Comparison of ENCODE assay signal across 23 cellular contexts in the genomic region with DNA sequence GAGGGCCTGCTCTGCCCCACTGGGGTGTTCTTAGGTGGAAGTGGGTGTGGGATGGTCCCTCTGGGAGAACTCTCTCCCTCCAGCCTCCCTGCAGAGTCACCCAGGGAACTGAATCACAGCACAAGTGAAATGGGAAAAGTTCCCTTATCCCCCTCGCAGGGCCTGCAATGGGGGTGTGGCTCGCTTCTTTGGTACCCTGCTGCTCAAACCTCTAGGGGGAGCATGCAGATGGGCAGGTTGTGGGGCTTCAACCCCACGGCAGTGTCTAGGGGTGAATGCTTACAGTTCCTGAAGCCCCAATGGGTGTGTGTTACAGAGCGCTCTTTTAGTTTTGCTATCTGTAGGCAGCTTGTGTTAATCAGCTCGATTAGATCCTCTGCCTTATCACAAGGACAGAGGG. TPM values are rescaled to one million over a fixed set of nuclear protein-coding genes. Genes with fewer than 3 reads are reported as not detected.
"Had no signal": no experiment of that assay in that cellular context is flagged by ENCODE, and none has a peak within 500 bp of the region (broad histone marks: within the 10 kb centered on the region; RNA-seq: fewer than 3 reads in every experiment).

No MANE protein-coding gene starts in this region.

- ATAC-seq: activated T-cell treated with anti-CD3 and anti-CD28 coated beads, Interleukin-2, amount 50 U/mL, for 4 hours; heart right ventricle; left cardiac atrium; pancreas; psoas muscle had no signal

- H3K36me3 ChIP-seq: heart right ventricle, neutrophil, pancreas, right atrium auricular region, thoracic aorta had no signal

- H3K9me3 ChIP-seq: neutrophil, pancreas, psoas muscle, right atrium auricular region, thoracic aorta had no signal

- H3K4me3 Mint-ChIP-seq: activated naive CD8-positive, alpha-beta T cell treated with anti-CD3 and anti-CD28 coated beads for 36 hours; activated T-cell treated with anti-CD3 and anti-CD28 coated beads, Interleukin-2, amount 50 U/mL, for 4 hours; natural killer cell treated with Interleukin-12 subunit alpha and Interleukin-12 subunit beta and Interleukin-15 and Interleukin-18, amount 100 ng/mL, for 72 hours had no signal

- H3K4me1 Mint-ChIP-seq: activated naive CD8-positive, alpha-beta T cell treated with anti-CD3 and anti-CD28 coated beads for 36 hours had no signal

- H3K4me1 ChIP-seq: pancreas, psoas muscle, right atrium auricular region had no signal

- FAIRE-seq: astrocyte, bronchial epithelial cell, endometrium, pancreas had no signal

- H3K27me3 Mint-ChIP-seq: activated naive CD8-positive, alpha-beta T cell treated with anti-CD3 and anti-CD28 coated beads for 36 hours had no signal

- H3K27ac ChIP-seq: heart right ventricle, neutrophil, pancreas, psoas muscle, right atrium auricular region, thoracic aorta had no signal

- DNase-seq: activated CD4-positive, CD25-positive, alpha-beta regulatory T cell treated with anti-CD3 and anti-CD28 coated beads, Interleukin-2, amount 50 U/mL, for 72 hours; activated CD8-positive, alpha-beta memory T cell treated with anti-CD3 and anti-CD28 coated beads, Interleukin-2, amount 50 U/mL, for 48 hours; activated naive CD4-positive, alpha-beta T cell; activated naive CD8-positive, alpha-beta T cell treated with anti-CD3 and anti-CD28 coated beads for 36 hours; activated T-cell treated with anti-CD3 and anti-CD28 coated beads, Interleukin-2, amount 50 U/mL, for 4 hours; cortex of kidney; foreskin fibroblast; heart right ventricle; islet precursor cell; left cardiac atrium; pancreas; psoas muscle; stimulated activated CD4-positive, alpha-beta T cell treated with anti-CD3 and anti-CD28 coated beads, Interleukin-4, amount 100 ng/mL, for 24 hours; stimulated activated naive CD4-positive, alpha-beta T cell treated with Interleukin-2 at 50 U/mL for 16 hours had no signal

- H3K27ac Mint-ChIP-seq: activated naive CD8-positive, alpha-beta T cell treated with anti-CD3 and anti-CD28 coated beads for 36 hours; activated T-helper 2 cell treated with anti-CD3 and anti-CD28 coated beads, Interferon-gamma antibody, Interleukin-2, Interleukin-4, amounts not matched to agents 10 μg/mL and 5 μg/mL and 100 μg/mL, durations not matched to agents 14 hours and 24 hours and 36 hours; natural killer cell treated with Interleukin-12 subunit alpha and Interleukin-12 subunit beta and Interleukin-15 and Interleukin-18, amount 100 ng/mL, for 72 hours had no signal

- H3K9me3 Mint-ChIP-seq: activated T-cell treated with anti-CD3 and anti-CD28 coated beads, Interleukin-2, amount 50 U/mL, for 4 hours; natural killer cell treated with Interleukin-12 subunit alpha and Interleukin-12 subunit beta and Interleukin-15 and Interleukin-18, amount 100 ng/mL, for 72 hours had no signal

- H3K36me3 Mint-ChIP-seq: activated naive CD8-positive, alpha-beta T cell treated with anti-CD3 and anti-CD28 coated beads for 36 hours; natural killer cell treated with Interleukin-12 subunit alpha and Interleukin-12 subunit beta and Interleukin-15 and Interleukin-18, amount 100 ng/mL, for 72 hours had no signal

- H3K4me3 ChIP-seq: heart right ventricle, pancreas, psoas muscle, right atrium auricular region, thoracic aorta had no signal

- H3K27me3 ChIP-seq: neutrophil, pancreas, right atrium auricular region had no signal

RNA-seq across cellular contexts. Expression of a gene that starts 59.0 kb away (rescaled TPM):
- total RNA-seq: activated naive CD8-positive, alpha-beta T cell treated with anti-CD3 and anti-CD28 coated beads for 36 hours; activated T-helper 2 cell treated with anti-CD3 and anti-CD28 coated beads, Interferon-gamma antibody, Interleukin-2, Interleukin-4, amounts not matched to agents 10 μg/mL and 5 μg/mL and 100 μg/mL, durations not matched to agents 14 hours and 24 hours and 36 hours; natural killer cell treated with Interleukin-12 subunit alpha and Interleukin-12 subunit beta and Interleukin-15 and Interleukin-18, amount 100 ng/mL, for 72 hours; T-helper 2 cell treated with Interferon-gamma antibody and Interleukin-4, amounts not matched to agents 100 ng/mL and 5 ng/mL, for 36 hours had no signal
